Comparison of ENCODE assay signal across 20 cellular contexts in the genomic region with DNA sequence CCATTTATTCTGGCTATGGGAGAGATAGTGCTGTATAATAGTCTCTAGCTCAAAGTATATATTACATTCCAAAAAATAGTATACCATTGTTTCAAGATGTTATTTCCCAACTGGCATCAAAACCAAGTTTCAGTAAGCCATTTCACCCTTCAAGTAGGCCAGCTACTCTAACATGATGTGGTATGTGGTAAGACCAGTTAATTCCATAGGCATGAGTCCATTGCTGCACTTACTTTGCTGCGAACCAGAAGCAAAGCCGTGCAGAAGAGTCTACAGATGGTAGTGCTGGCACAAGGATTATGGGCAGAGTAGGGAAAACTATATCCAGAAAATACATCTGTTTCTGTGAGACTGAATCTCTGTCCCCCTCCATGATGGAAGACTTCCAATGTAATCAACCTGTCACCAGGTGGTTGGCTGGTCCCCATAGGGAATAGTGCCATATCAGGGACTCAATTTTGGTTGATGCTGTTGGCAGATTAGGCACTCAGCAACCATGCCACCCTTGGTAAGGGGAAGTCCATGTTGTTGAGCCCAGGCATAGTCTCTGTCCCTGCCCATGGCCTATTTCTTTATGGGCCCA. TPM values are rescaled to one million over a fixed set of nuclear protein-coding genes. Genes with fewer than 3 reads are reported as not detected.
A peak's percentile ranks its signal among the peaks of the same experiment; 100 is the strongest.
DNase-seq lines count a peak whose midpoint lies in the region; ATAC-seq and TF ChIP-seq lines count a peak whose summit lies in the region.
"Had no signal": no experiment of that assay in that cellular context is flagged by ENCODE, and none has a peak within 500 bp of the region (broad histone marks: within the 10 kb centered on the region; RNA-seq: fewer than 3 reads in every experiment).

No MANE protein-coding gene starts in this region.

- ATAC-seq in HG03039 (IDR thresholded peaks at IDR 0.05; ENCODE audit: unreplicated experiment), result no peak
- ATAC-seq: CD8-positive, alpha-beta T cell; GM23338; stimulated activated memory B cell treated with anti-CD40 and anti-IgM and Interleukin-4, amounts not matched to agents 10 μg/mL and 1 μg/mL and 100 μg/mL, for 72 hours; WTC11 had no signal

- DNase-seq in ELR (ENCODE audit: low read depth) (peak; percentile 13), MV-4-11 (lab: John Stamatoyannopoulos, UW) (peak; percentile 17), epithelial cell of esophagus (ENCODE audit: low read depth) (peak; percentile 71), myocyte (ENCODE audit: low read depth) (peak; percentile 33), NCI-H146 (lab: John Stamatoyannopoulos, UW) (no peak), NCI-H1092 treated with DMSO at 0.1 percent for 48 hours (lab: John Stamatoyannopoulos, UW) (no peak), NCI-H2081 (lab: John Stamatoyannopoulos, UW) (no peak)
- DNase-seq: activated CD8-positive, alpha-beta memory T cell treated with anti-CD3 and anti-CD28 coated beads, Interleukin-2, amount 50 U/mL, for 4 hours; CD8-positive, alpha-beta T cell; DMS53; kidney glomerular epithelial cell; NCI-H1436; NCI-H2171; T-helper 9 cell; uterus had no signal

- no peak overlapping the region for H3K4me3 ChIP-seq in epithelial cell of esophagus (ENCODE audit: low read length)
- H3K4me3 ChIP-seq: GM23338, smooth muscle cell, uterus had no signal

- TF ChIP-seq CTCF in epithelial cell of esophagus (IDR thresholded peaks at IDR 0.05; ENCODE audit: insufficient read depth, low read depth, low read length, missing control alignments), result no peak

RNA-seq across cellular contexts. Expression of gene HSD17B10, which starts 49.8 kb away (rescaled TPM):
- 80.2 and 95.6 TPM in 2 replicates for total RNA-seq in myocyte
- 112 TPM for polyA plus RNA-seq in myocyte (2012)

Comparison
In these comparisons a context has a peak if more than half of its experiments do, and no peak if none do; other contexts are left out.
1. DNase-seq: peak in ELR (single experiment), MV-4-11 (single experiment), epithelial cell of esophagus (single experiment) and myocyte (single experiment); none in NCI-H146 (single experiment), NCI-H1092 treated with DMSO at 0.1 percent for 48 hours (single experiment) and NCI-H2081 (0 of 2).